In the genomic region with DNA sequence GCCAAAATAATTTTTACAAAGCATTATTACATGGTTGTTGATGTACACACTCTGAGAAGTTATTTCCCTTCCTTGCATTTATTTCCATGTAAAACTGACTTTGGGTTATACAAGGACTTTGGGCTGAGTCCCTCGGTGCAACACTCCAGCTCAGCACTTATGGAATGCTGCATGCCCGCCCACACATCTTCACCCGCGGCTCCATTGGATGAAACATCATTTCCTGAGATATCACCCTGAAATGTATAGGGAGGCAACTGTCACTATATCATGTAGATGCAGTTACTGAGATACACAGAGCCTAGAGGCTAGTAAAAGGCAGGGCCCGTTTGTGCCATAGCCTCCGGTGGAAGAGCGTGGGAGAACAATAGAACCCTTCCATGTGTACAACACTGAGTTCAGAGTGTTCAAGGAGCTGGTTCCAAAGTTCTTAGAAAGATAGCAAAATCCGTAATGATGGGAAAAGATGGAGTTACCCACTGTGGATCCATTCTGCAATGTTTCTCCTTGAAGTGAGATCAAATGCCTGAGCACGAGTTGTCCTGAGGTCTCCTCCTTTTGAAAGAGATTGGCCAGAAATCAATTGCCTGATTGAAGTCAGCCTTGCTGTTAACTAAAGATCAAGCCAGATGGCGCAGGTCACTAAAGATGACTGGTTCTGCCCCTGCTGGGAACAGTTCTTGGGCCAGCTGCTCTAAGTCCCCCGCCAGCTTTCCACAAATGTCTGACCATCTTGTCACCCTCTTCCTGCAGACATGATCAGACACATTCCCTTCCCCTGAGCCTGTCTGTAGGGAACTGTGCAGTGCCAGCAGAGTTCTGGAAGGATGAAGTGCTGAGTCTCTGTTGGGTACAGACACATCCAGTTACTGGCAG, we compare ENCODE assay signal across 18 cellular contexts.
DNase-seq lines count a peak whose midpoint lies in the region; ATAC-seq, FAIRE-seq and TF ChIP-seq lines count a peak whose summit lies in the region.
"Had no signal": no experiment of that assay in that cellular context is flagged by ENCODE, and none has a peak within 500 bp of the region (broad histone marks: within the 10 kb centered on the region; RNA-seq: fewer than 3 reads in every experiment).

No MANE protein-coding gene starts in this region.

- in situ Hi-C loops in KBM-7 (cut with MboI; ENCODE audit: low pct_unique_long_range_greater_than_20kb, low sequenced_read_pairs) = no loop called here

- H3K27me3 ChIP-seq in breast epithelium (no peaks in the 10 kb centered on the region), lower lobe of right lung (ENCODE audit: low read depth) (no peaks in the 10 kb centered on the region)
- H3K27me3 ChIP-seq in CD8-positive, alpha-beta T cell (ENCODE audit: insufficient read depth, low read length) = no peaks in the 10 kb centered on the region
- H3K27me3 ChIP-seq: BE2C had no signal

- no peaks in the 10 kb centered on the region for H3K9me3 ChIP-seq in breast epithelium
- H3K9me3 ChIP-seq in lower lobe of right lung = no peaks in the 10 kb centered on the region
- H3K9me3 ChIP-seq in CD8-positive, alpha-beta T cell (ENCODE audit: low read length) = no peaks in the 10 kb centered on the region
- H3K9me3 ChIP-seq: BE2C had no signal

- H3K4me1 Mint-ChIP-seq in CD8-positive, alpha-beta T cell (ENCODE audit: low read depth) = peaks cover 8% of the 10 kb centered on the region

- intact Hi-C loops in breast epithelium (cut with DNase I; ENCODE audit: low total_unique reads) = no loop called here
- intact Hi-C loops in lower lobe of right lung (cut with DNase I) = no loop called here
- intact Hi-C loops in CD8-positive, alpha-beta T cell (cut with DNase I, micrococcal nuclease) = no loop called here

- H3K4me3 Mint-ChIP-seq in CD8-positive, alpha-beta T cell = no peak overlapping the region
- H3K4me3 Mint-ChIP-seq: activated CD4-positive, alpha-beta memory T cell treated with anti-CD3 and anti-CD28 coated beads for 36 hours; activated naive CD8-positive, alpha-beta T cell treated with anti-CD3 and anti-CD28 coated beads for 36 hours; effector memory CD8-positive, alpha-beta T cell; nephron progenitor cell; stimulated activated naive CD8-positive, alpha-beta T cell treated with anti-CD3 and anti-CD28 coated beads, Interleukin-15, Interleukin-2, amounts not matched to agents 100 ng/mL and 50 ng/mL, for 24 hours had no signal

- FAIRE-seq in H54 (lab: Jason Lieb, UNC) = no peak

- H3K36me3 ChIP-seq in breast epithelium (no peaks in the 10 kb centered on the region), lower lobe of right lung (no peaks in the 10 kb centered on the region)
- H3K36me3 ChIP-seq in CD8-positive, alpha-beta T cell (ENCODE audit: insufficient read depth, low read length) = no peaks in the 10 kb centered on the region
- H3K36me3 ChIP-seq: BE2C had no signal

- H3K4me3 ChIP-seq in AG09309 (ENCODE audit: control insufficient read depth, low read depth, low read length) (no peak overlapping the region), breast epithelium (no peak overlapping the region), lower lobe of right lung (no peak overlapping the region)
- no peak overlapping the region for H3K4me3 ChIP-seq in CD8-positive, alpha-beta T cell (ENCODE audit: low read depth, low read length)

- TF ChIP-seq CTCF in AG09309 (IDR thresholded peaks at IDR 0.05; ENCODE audit: control insufficient read depth, insufficient read depth, low read depth, low read length, missing control alignments) = no peak
- no peak for TF ChIP-seq CTCF in breast epithelium (IDR thresholded peaks at IDR 0.05)
- TF ChIP-seq CTCF in lower lobe of right lung (IDR thresholded peaks at IDR 0.05) = no peak
- TF ChIP-seq CTCF in CD8-positive, alpha-beta T cell (IDR thresholded peaks at IDR 0.05) = no peak

- H3K36me3 Mint-ChIP-seq in CD8-positive, alpha-beta T cell = no peaks in the 10 kb centered on the region
- H3K36me3 Mint-ChIP-seq: activated CD4-positive, alpha-beta memory T cell treated with anti-CD3 and anti-CD28 coated beads for 36 hours; activated naive CD8-positive, alpha-beta T cell treated with anti-CD3 and anti-CD28 coated beads for 36 hours had no signal

- H3K27ac Mint-ChIP-seq in CD8-positive, alpha-beta T cell = no peak overlapping the region
- H3K27ac Mint-ChIP-seq: activated CD4-positive, alpha-beta memory T cell treated with anti-CD3 and anti-CD28 coated beads for 36 hours; activated naive CD8-positive, alpha-beta T cell treated with anti-CD3 and anti-CD28 coated beads for 36 hours; effector memory CD8-positive, alpha-beta T cell; nephron progenitor cell; stimulated activated naive CD8-positive, alpha-beta T cell treated with anti-CD3 and anti-CD28 coated beads, Interleukin-15, Interleukin-2, amounts not matched to agents 100 ng/mL and 50 ng/mL, for 24 hours had no signal

- H3K4me1 ChIP-seq in breast epithelium = no peaks in the 10 kb centered on the region
- no peaks in the 10 kb centered on the region for H3K4me1 ChIP-seq in lower lobe of right lung
- H3K4me1 ChIP-seq in CD8-positive, alpha-beta T cell (ENCODE audit: insufficient read depth, low read length) = no peaks in the 10 kb centered on the region
- H3K4me1 ChIP-seq: BE2C had no signal

- ATAC-seq in lower lobe of right lung (peak; percentile 65 to 77), GM19023 (IDR thresholded peaks at IDR 0.05; ENCODE audit: unreplicated experiment) (no peak)
- no peak for ATAC-seq in CD8-positive, alpha-beta T cell
- ATAC-seq: effector memory CD8-positive, alpha-beta T cell had no signal

- H3K27me3 Mint-ChIP-seq in CD8-positive, alpha-beta T cell (ENCODE audit: low read depth) = no peaks in the 10 kb centered on the region
- H3K27me3 Mint-ChIP-seq: stimulated activated naive CD8-positive, alpha-beta T cell treated with anti-CD3 and anti-CD28 coated beads, Interleukin-15, Interleukin-2, amounts not matched to agents 100 ng/mL and 50 ng/mL, for 24 hours had no signal

- H3K9me3 Mint-ChIP-seq in CD8-positive, alpha-beta T cell = peaks cover 2% of the 10 kb centered on the region
- H3K9me3 Mint-ChIP-seq: activated naive CD8-positive, alpha-beta T cell treated with anti-CD3 and anti-CD28 coated beads for 36 hours; stimulated activated naive CD8-positive, alpha-beta T cell treated with anti-CD3 and anti-CD28 coated beads, Interleukin-15, Interleukin-2, amounts not matched to agents 100 ng/mL and 50 ng/mL, for 24 hours had no signal

- TF ChIP-seq POLR2A in breast epithelium (IDR thresholded peaks at IDR 0.05) (no peak), H54 (IDR thresholded peaks at IDR 0.05; ENCODE audit: low read depth, low read length) (no peak)

- POLR2A ChIA-PET in CD8-positive, alpha-beta T cell (lab: Charles Lee) = no interaction called here

- DNase-seq in AG09309 (ENCODE audit: low read depth) = peak; percentile 52
- DNase-seq in KBM-7 = peak; percentile 8
- peak in 1 of 2 donors; percentile 60 for DNase-seq in breast epithelium (ENCODE audit: low spot score in 2 of 2)
- peak; percentile 36 for DNase-seq in lower lobe of right lung
- DNase-seq in NCI-H146 (lab: John Stamatoyannopoulos, UW) = no peak
- DNase-seq in CD8-positive, alpha-beta T cell = no peak
- DNase-seq in H54 (ENCODE audit: insufficient read length, low spot score) = no peak
- DNase-seq: activated CD4-positive, alpha-beta memory T cell treated with anti-CD3 and anti-CD28 coated beads for 36 hours; activated naive CD8-positive, alpha-beta T cell treated with anti-CD3 and anti-CD28 coated beads for 36 hours; BE2C; effector memory CD8-positive, alpha-beta T cell; HCEC 1CT; MM.1S; NCI-H446 treated with DMSO at 0.1 percent for 48 hours; nephron progenitor cell; stimulated activated CD4-positive, alpha-beta T cell treated with anti-CD3 and anti-CD28 coated beads, Interleukin-2, amount 100 ng/mL, for 24 hours had no signal

- CTCF ChIA-PET in CD8-positive, alpha-beta T cell (lab: Charles Lee) = no interaction called here

- H3K27ac ChIP-seq in breast epithelium (peak overlapping the region; percentile 48 to 70), lower lobe of right lung (no peak overlapping the region)
- H3K27ac ChIP-seq in CD8-positive, alpha-beta T cell (ENCODE audit: low read depth, low read length) = no peak overlapping the region

Comparison
In these comparisons a context has a peak if more than half of its experiments do, and no peak if none do; other contexts are left out.
1. DNase-seq: peak in AG09309 (single experiment), KBM-7 (single experiment) and lower lobe of right lung (single experiment); none in NCI-H146 (single experiment), CD8-positive, alpha-beta T cell (0 of 7) and H54 (single experiment).
2. H3K27ac ChIP-seq: peak in breast epithelium (2 of 2); none in lower lobe of right lung (single experiment) and CD8-positive, alpha-beta T cell (single experiment).
3. ATAC-seq: peak in lower lobe of right lung (2 of 2); none in CD8-positive, alpha-beta T cell (single experiment) and GM19023 (single experiment).